Comparison of ENCODE assay signal across 33 cellular contexts in genomic region chr1:29227511-29227910, GRCh38. TPM values are rescaled to one million over a fixed set of nuclear protein-coding genes. Genes with fewer than 3 reads are reported as not detected.
DNase-seq lines count a peak whose midpoint lies in the region; ATAC-seq and TF ChIP-seq lines count a peak whose summit lies in the region.
"Had no signal": no experiment of that assay in that cellular context is flagged by ENCODE, and none has a peak within 500 bp of the region (broad histone marks: within the 10 kb centered on the region; RNA-seq: fewer than 3 reads in every experiment).

No MANE protein-coding gene starts in this region.

- peaks cover 24% of the 10 kb centered on the region for H3K36me3 Mint-ChIP-seq in MCF 10A (ENCODE audit: insufficient read depth, unreplicated experiment)
- no peaks in the 10 kb centered on the region for H3K36me3 Mint-ChIP-seq in chondrocyte (ENCODE audit: low read depth)
- H3K36me3 Mint-ChIP-seq in CD4-positive, alpha-beta memory T cell = peaks cover 0 to 5% of the 10 kb centered on the region in 2 donors
- H3K36me3 Mint-ChIP-seq: brain had no signal

- H3K4me1 Mint-ChIP-seq in MCF 10A (ENCODE audit: insufficient read depth, unreplicated experiment) (peaks cover 11% of the 10 kb centered on the region), chondrocyte (ENCODE audit: low read depth) (peaks cover 24% of the 10 kb centered on the region)
- H3K4me1 Mint-ChIP-seq in CD4-positive, alpha-beta memory T cell = peaks cover 15 to 23% (median 18%) of the 10 kb centered on the region in 4 donors

- H2AFZ ChIP-seq in mammary epithelial cell (ENCODE audit: low read depth, low read length) = no peak overlapping the region

- H3K56ac ChIP-seq in mesendoderm (ENCODE audit: low read length) = no peak overlapping the region

- H3K27me3 ChIP-seq in mammary epithelial cell (ENCODE audit: insufficient read depth, low read length) (no peaks in the 10 kb centered on the region), mesendoderm (ENCODE audit: insufficient read depth, low read length, poor library complexity) (no peaks in the 10 kb centered on the region)
- H3K27me3 ChIP-seq in CD4-positive, alpha-beta memory T cell (ENCODE audit: insufficient read depth, low read length) = no peaks in the 10 kb centered on the region
- H3K27me3 ChIP-seq: right lobe of liver, testis, uterus had no signal

- DNase-seq in mammary epithelial cell (peak; percentile 29), MCF 10A (ENCODE audit: unreplicated experiment) (no peak), chondrocyte (ENCODE audit: low spot score) (peak; percentile 6), mesendoderm (peak; percentile 68), NCI-H2171 treated with DMSO at 0.1 percent for 48 hours (lab: John Stamatoyannopoulos, UW) (no peak)
- DNase-seq in CD4-positive, alpha-beta memory T cell = no peak
- DNase-seq: activated CD4-positive, alpha-beta T cell treated with anti-CD3 and anti-CD28 coated beads, Interleukin-2, amount 10 ng/mL, durations not matched to agents 7 days and 5 days; activated gamma-delta T cell treated with Interleukin-2 at 50 U/mL for 16 hours; activated T-cell treated with anti-CD3 and anti-CD28 coated beads, Interleukin-2, amount 50 U/mL, for 4 hours; AML-193; CD8-positive, alpha-beta T cell; DMS153; HCEC 1CT; head of caudate nucleus; KG1; left cardiac atrium; MM.1S; NCI-H1417; NCI-H2081; NCI-H524 treated with DMSO at 0.1 percent for 48 hours; NK-92 treated with Interleukin-12 subunit alpha and Interleukin-12 subunit beta, amount 100 ng/mL, for 24 hours; right lobe of liver; Right ventricle myocardium superior; stimulated activated CD4-positive, alpha-beta T cell treated with anti-CD3 and anti-CD28 coated beads, Interleukin-4, amount 100 ng/mL, for 4 hours; T-helper 9 cell; testis; uterus had no signal

- H3K27ac ChIP-seq in mammary epithelial cell (ENCODE audit: insufficient read depth, low read depth, low read length) (no peak overlapping the region), mesendoderm (ENCODE audit: low read depth, low read length) (no peak overlapping the region)
- H3K27ac ChIP-seq in CD4-positive, alpha-beta memory T cell (ENCODE audit: low read depth, low read length) = no peak overlapping the region
- H3K27ac ChIP-seq: A549, right lobe of liver, testis, uterus, VCaP had no signal

- H4K20me1 ChIP-seq in mammary epithelial cell (ENCODE audit: insufficient read depth, low read length) = no peaks in the 10 kb centered on the region

- H3K4me3 Mint-ChIP-seq in MCF 10A (ENCODE audit: unreplicated experiment) = no peak overlapping the region
- H3K4me3 Mint-ChIP-seq in chondrocyte (ENCODE audit: unreplicated experiment) = no peak overlapping the region
- H3K4me3 Mint-ChIP-seq in CD4-positive, alpha-beta memory T cell = no peak overlapping the region
- H3K4me3 Mint-ChIP-seq: activated CD4-positive, alpha-beta T cell treated with anti-CD3 and anti-CD28 coated beads, Interleukin-2, amount 10 ng/mL, durations not matched to agents 7 days and 5 days; activated T-cell treated with anti-CD3 and anti-CD28 coated beads, Interleukin-2, amount 50 U/mL, for 4 hours; CD8-positive, alpha-beta T cell; stimulated activated memory B cell treated with anti-CD40 and anti-IgM and Interleukin-4, amounts not matched to agents 10 μg/mL and 1 μg/mL and 100 μg/mL, for 72 hours had no signal

- H3K79me1 ChIP-seq in mesendoderm (ENCODE audit: low read length) = peaks cover 6% of the 10 kb centered on the region

- no peak overlapping the region for H3K23ac ChIP-seq in mesendoderm (ENCODE audit: low read length)

- no peak for TF ChIP-seq CTCF in mammary epithelial cell (conservative IDR thresholded peaks at IDR 0.05 in 1 of 2, IDR thresholded peaks at IDR 0.05 in 1 of 2; ENCODE audit: extremely low read depth in 1 of 2, insufficient read depth in 1 of 2, low read depth in 1 of 2, low read length in 2 of 2)
- no peak for TF ChIP-seq CTCF in MCF 10A (IDR thresholded peaks at IDR 0.05; ENCODE audit: unreplicated experiment)
- TF ChIP-seq CTCF in chondrocyte (IDR thresholded peaks at IDR 0.05) = no peak

- no peak overlapping the region for H3K4ac ChIP-seq in mesendoderm (ENCODE audit: low read depth, low read length)

- H2AK5ac ChIP-seq in mesendoderm (ENCODE audit: low read length) = no peak overlapping the region

- peaks cover 13% of the 10 kb centered on the region for H3K4me1 ChIP-seq in mammary epithelial cell (ENCODE audit: insufficient read depth, low read length)
- no peaks in the 10 kb centered on the region for H3K4me1 ChIP-seq in mesendoderm (ENCODE audit: control insufficient read depth, low read depth, low read length)
- H3K4me1 ChIP-seq in CD4-positive, alpha-beta memory T cell (ENCODE audit: insufficient read depth, low read length) = peaks cover 16% of the 10 kb centered on the region

- H4K8ac ChIP-seq in mesendoderm (ENCODE audit: low read depth, low read length) = no peak overlapping the region

- no peaks in the 10 kb centered on the region for H3K36me3 ChIP-seq in mammary epithelial cell (ENCODE audit: insufficient read depth, low read length)
- no peaks in the 10 kb centered on the region for H3K36me3 ChIP-seq in mesendoderm (ENCODE audit: control insufficient read depth, insufficient read depth, low read length)
- H3K36me3 ChIP-seq in CD4-positive, alpha-beta memory T cell (ENCODE audit: insufficient read depth, low read length) = no peaks in the 10 kb centered on the region
- H3K36me3 ChIP-seq: right lobe of liver, uterus had no signal

- H3K9me3 Mint-ChIP-seq in MCF 10A (ENCODE audit: unreplicated experiment) (no peaks in the 10 kb centered on the region), chondrocyte (ENCODE audit: low read depth) (no peaks in the 10 kb centered on the region)
- no peaks in the 10 kb centered on the region for H3K9me3 Mint-ChIP-seq in CD4-positive, alpha-beta memory T cell
- H3K9me3 Mint-ChIP-seq: activated CD4-positive, alpha-beta T cell treated with anti-CD3 and anti-CD28 coated beads, Interleukin-2, amount 10 ng/mL, durations not matched to agents 7 days and 5 days; activated T-cell treated with anti-CD3 and anti-CD28 coated beads, Interleukin-2, amount 50 U/mL, for 4 hours; CD8-positive, alpha-beta T cell; stimulated activated memory B cell treated with anti-CD40 and anti-IgM and Interleukin-4, amounts not matched to agents 10 μg/mL and 1 μg/mL and 100 μg/mL, for 72 hours had no signal

- H3K27me3 Mint-ChIP-seq in MCF 10A (ENCODE audit: insufficient read depth, unreplicated experiment) = no peaks in the 10 kb centered on the region
- H3K27me3 Mint-ChIP-seq in chondrocyte (ENCODE audit: low read depth) = no peaks in the 10 kb centered on the region
- no peaks in the 10 kb centered on the region for H3K27me3 Mint-ChIP-seq in CD4-positive, alpha-beta memory T cell
- H3K27me3 Mint-ChIP-seq: activated CD4-positive, alpha-beta T cell treated with anti-CD3 and anti-CD28 coated beads, Interleukin-2, amount 10 ng/mL, durations not matched to agents 7 days and 5 days; stimulated activated memory B cell treated with anti-CD40 and anti-IgM and Interleukin-4, amounts not matched to agents 10 μg/mL and 1 μg/mL and 100 μg/mL, for 72 hours had no signal

- H3K27ac Mint-ChIP-seq in MCF 10A (ENCODE audit: low read depth, unreplicated experiment) (no peak overlapping the region), chondrocyte (ENCODE audit: unreplicated experiment) (no peak overlapping the region)
- H3K27ac Mint-ChIP-seq in CD4-positive, alpha-beta memory T cell = peak overlapping the region in 2 of 7 donors; percentile 42 to 57
- H3K27ac Mint-ChIP-seq: activated CD4-positive, alpha-beta T cell treated with anti-CD3 and anti-CD28 coated beads, Interleukin-2, amount 10 ng/mL, durations not matched to agents 7 days and 5 days; CD8-positive, alpha-beta T cell; stimulated activated memory B cell treated with anti-CD40 and anti-IgM and Interleukin-4, amounts not matched to agents 10 μg/mL and 1 μg/mL and 100 μg/mL, for 72 hours had no signal

- CTCF ChIA-PET in mammary epithelial cell (lab: Charles Lee; ENCODE audit: low non-redundant PET) = no interaction called here
- CTCF ChIA-PET in MCF 10A (lab: Yijun Ruan, JAX) = interaction anchor here (0.7 kb wide), 1 partner anchor 346 kb away, joined by 3 read pairs; no protein-coding TSS in a partner anchor
- CTCF ChIA-PET in CD4-positive, alpha-beta memory T cell (lab: Charles Lee; ENCODE audit: partially characterized antibody) = no interaction called here

- H3K79me2 ChIP-seq in mammary epithelial cell (ENCODE audit: insufficient read depth, low read length) = peaks cover 53% of the 10 kb centered on the region
- peaks cover 3% of the 10 kb centered on the region for H3K79me2 ChIP-seq in mesendoderm (ENCODE audit: control insufficient read depth, insufficient read depth, low read length)

- intact Hi-C loops in mammary epithelial cell (cut with micrococcal nuclease) = no loop called here
- intact Hi-C loops in MCF 10A (cut with micrococcal nuclease) = no loop called here
- intact Hi-C loops in CD4-positive, alpha-beta memory T cell (cut with micrococcal nuclease) = no loop called here

- no peak overlapping the region for H2BK15ac ChIP-seq in mesendoderm (replicated peaks; ENCODE audit: low read depth)

- ATAC-seq in HG02885 (IDR thresholded peaks at IDR 0.05; ENCODE audit: poor library complexity, unreplicated experiment) (no peak), GM18505 (IDR thresholded peaks at IDR 0.05; ENCODE audit: unreplicated experiment) (no peak)
- ATAC-seq: A549; activated T-cell treated with anti-CD3 and anti-CD28 coated beads, Interleukin-2, amount 50 U/mL, for 4 hours; CD8-positive, alpha-beta T cell; left cardiac atrium; right lobe of liver; stimulated activated memory B cell treated with anti-CD40 and anti-IgM and Interleukin-4, amounts not matched to agents 10 μg/mL and 1 μg/mL and 100 μg/mL, for 72 hours had no signal

- WGBS in mammary epithelial cell (ENCODE audit: low coverage, missing lambda C conversion rate) = 73% methylated on average over 5 of the region's 5 CpGs
- no CpG with 5 or more reads among the region's 5 CpGs for WGBS in mesendoderm (ENCODE audit: extremely low coverage, insufficient coverage, low lambda C conversion rate)

- H4K5ac ChIP-seq in mesendoderm (ENCODE audit: low read length) = no peak overlapping the region

- H3K18ac ChIP-seq in mesendoderm (ENCODE audit: low read length) = no peak overlapping the region

- no peaks in the 10 kb centered on the region for H3K9me3 ChIP-seq in mammary epithelial cell (replicated peaks; ENCODE audit: insufficient read depth, low read length)
- H3K9me3 ChIP-seq in CD4-positive, alpha-beta memory T cell (ENCODE audit: control insufficient read depth in 1 of 2, low read length in 2 of 2) = no peaks in the 10 kb centered on the region
- H3K9me3 ChIP-seq: A549, right lobe of liver, testis, uterus had no signal

- TF ChIP-seq POLR2A in GM18505 (IDR thresholded peaks at IDR 0.05; ENCODE audit: borderline replicate concordance, extremely low read depth, insufficient read depth, insufficient read length) = no peak

- BruUV-seq in mammary epithelial cell (replicated peaks; lab: Mats Ljungman, UMichigan) = no TSS peak
- no TSS peak for BruUV-seq in MCF 10A (replicated peaks; lab: Mats Ljungman, UMichigan)

- H3K4me2 ChIP-seq in mammary epithelial cell (ENCODE audit: insufficient read depth, low read depth, low read length) (no peak overlapping the region), mesendoderm (ENCODE audit: low read length) (no peak overlapping the region)
- H3K4me2 ChIP-seq: A549 had no signal

- H2BK120ac ChIP-seq in mesendoderm (ENCODE audit: low read depth, low read length) = no peak overlapping the region

- H2BK5ac ChIP-seq in mesendoderm (ENCODE audit: low read length) = no peak overlapping the region

- in situ Hi-C loops in mammary epithelial cell (cut with MboI; ENCODE audit: low sequenced_read_pairs in 2 of 2) = loop anchor here (25.0 kb wide), 4 partner anchors 235 to 1485 kb away; partner anchors contain the start of gene MATN1 (in 1 of the 2)

- H3K9ac ChIP-seq in mammary epithelial cell (ENCODE audit: insufficient read depth, low read length) = no peak overlapping the region
- H3K9ac ChIP-seq in mesendoderm (ENCODE audit: low read length) = no peak overlapping the region

- POLR2A ChIA-PET in MCF 10A (lab: Yijun Ruan, JAX) = no interaction called here
- POLR2A ChIA-PET in CD4-positive, alpha-beta memory T cell (lab: Charles Lee; ENCODE audit: partially characterized antibody) = no interaction called here

- H3K4me3 ChIP-seq in mammary epithelial cell (replicated peaks in 1 of 3; ENCODE audit: insufficient read depth in 1 of 3, low read depth in 2 of 3, low read length in 3 of 3) (no peak overlapping the region), mesendoderm (ENCODE audit: low read length) (no peak overlapping the region)
- no peak overlapping the region for H3K4me3 ChIP-seq in CD4-positive, alpha-beta memory T cell (ENCODE audit: low read length in 2 of 2)
- H3K4me3 ChIP-seq: A549, right lobe of liver, testis, uterus had no signal

- dilution Hi-C loops in mammary epithelial cell (cut with HindIII; ENCODE audit: low sequenced_read_pairs) = loop anchor here (25.0 kb wide), 1 partner anchor 485 kb away; no protein-coding TSS in a partner anchor

RNA-seq across cellular contexts. Expression of gene MECR, which starts 3.2 kb away (rescaled TPM):
- 10 to 100 TPM; 28.7 to 35.4 TPM for total RNA-seq in mammary epithelial cell
- 31.3 TPM for polyA plus RNA-seq in mammary epithelial cell
- 41.2 TPM for polyA minus RNA-seq in mammary epithelial cell
- 46.2 and 59.1 TPM in 2 replicates for total RNA-seq in MCF 10A (2022)
- 15.2 to 24.5 TPM (median 15.6 TPM) in 3 replicates for total RNA-seq in chondrocyte
- 21.4 TPM for polyA plus RNA-seq in mesendoderm (2013, experiment 1 of 2)
- 23.3 TPM for polyA plus RNA-seq in mesendoderm (2013, experiment 2 of 2)
- total RNA-seq in CD4-positive, alpha-beta memory T cell = 10 to 100 TPM; 15.8 to 17.1 TPM
- polyA plus RNA-seq in CD4-positive, alpha-beta memory T cell = 10 to 100 TPM; 12.0 to 12.6 TPM

RNA-seq across cellular contexts. Expression of gene PTPRU, which starts 8.8 kb away (rescaled TPM):
- 10 to 100 TPM; 38.9 to 46.3 TPM for total RNA-seq in mammary epithelial cell
- 29.4 TPM for polyA plus RNA-seq in mammary epithelial cell
- polyA minus RNA-seq in mammary epithelial cell = 53.0 TPM
- 24.1 and 26.8 TPM in 2 replicates for total RNA-seq in MCF 10A (2022)
- total RNA-seq in chondrocyte = 12.6 to 20.7 TPM (median 14.8 TPM) in 3 replicates
- polyA plus RNA-seq in mesendoderm (2013, experiment 1 of 2) = 25.6 TPM
- 25.8 TPM for polyA plus RNA-seq in mesendoderm (2013, experiment 2 of 2)
- total RNA-seq in CD4-positive, alpha-beta memory T cell = under 1 TPM in 1 of 2 experiments, not detected in 1; 0.38 TPM
- not detected for polyA plus RNA-seq in CD4-positive, alpha-beta memory T cell

RNA-seq across cellular contexts. Expression of gene SRSF4, which starts 45.8 kb away (rescaled TPM):
- total RNA-seq in mammary epithelial cell = 10 to 100 TPM; 22.5 to 93.1 TPM
- 42.9 TPM for polyA plus RNA-seq in mammary epithelial cell
- 22.4 TPM for polyA minus RNA-seq in mammary epithelial cell
- 95.8 and 97.9 TPM in 2 replicates for total RNA-seq in MCF 10A (2022)
- 49.1 to 65.2 TPM (median 50.1 TPM) in 3 replicates for total RNA-seq in chondrocyte
- polyA plus RNA-seq in mesendoderm (2013, experiment 1 of 2) = 89.4 TPM
- 88.1 TPM for polyA plus RNA-seq in mesendoderm (2013, experiment 2 of 2)
- total RNA-seq in CD4-positive, alpha-beta memory T cell = 10 to 100 TPM; 83.3 to 86.8 TPM
- polyA plus RNA-seq in CD4-positive, alpha-beta memory T cell = 100 to 1,000 TPM in 1 of 2 donors, 10 to 100 TPM in 1; 60.2 to 104 TPM

Comparison
In these comparisons a context has a peak if more than half of its experiments do, and no peak if none do; other contexts are left out.
1. DNase-seq: peak in mammary epithelial cell (single experiment), chondrocyte (single experiment) and mesendoderm (single experiment); none in MCF 10A (single experiment), CD4-positive, alpha-beta memory T cell (0 of 5) and NCI-H2171 treated with DMSO at 0.1 percent for 48 hours (single experiment).